ENCODE assay signal across 1 cellular context in the genomic region with DNA sequence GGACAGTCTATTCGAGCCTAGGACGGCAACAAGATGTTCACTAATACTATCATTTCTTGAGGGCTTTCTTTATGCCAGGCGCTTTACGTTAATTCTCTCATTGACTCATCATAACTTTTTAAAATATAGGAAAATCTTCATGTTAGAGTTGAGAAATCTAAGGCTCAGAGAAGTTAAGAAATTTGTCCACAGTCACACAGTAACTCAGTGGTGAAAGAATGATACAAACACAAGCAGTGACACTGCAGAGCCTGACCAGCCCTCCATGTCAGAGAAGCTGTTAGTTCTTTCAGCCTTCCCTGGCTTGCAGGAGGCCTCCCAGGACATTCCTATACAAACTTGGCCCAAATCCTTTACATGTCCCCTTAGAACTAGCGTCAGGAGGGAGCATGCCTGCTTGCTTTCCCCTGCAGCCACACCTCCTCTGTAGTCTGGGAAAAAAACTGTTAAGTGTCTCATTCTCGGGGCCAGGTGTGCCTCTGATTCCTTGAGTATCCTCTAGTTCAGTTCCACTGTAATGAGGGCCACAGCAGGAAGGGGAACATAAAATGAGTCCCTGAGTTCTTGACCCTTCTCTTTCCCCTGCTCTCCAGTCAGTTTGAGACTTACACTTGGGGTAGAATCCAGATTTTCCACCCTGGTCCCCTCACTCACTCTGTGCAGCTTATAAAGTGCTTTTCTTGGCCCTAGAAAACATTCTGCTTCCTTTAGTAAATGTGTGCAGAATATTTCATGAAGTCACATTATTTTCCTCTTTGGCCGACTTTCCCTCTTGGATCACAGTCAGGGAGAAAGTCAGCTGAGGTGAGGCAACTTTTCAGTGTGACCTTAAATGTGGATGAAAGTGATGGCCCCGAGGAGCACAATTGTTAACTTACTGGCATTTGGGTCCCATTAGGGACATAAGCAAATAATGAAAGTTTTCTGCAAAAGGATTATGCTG.
TF ChIP-seq lines count a peak whose summit lies in the region.

No MANE protein-coding gene starts in this region.

TF ChIP-seq in IMR-90, 13 proteins besides CTCF, POLR2A, EP300 and RAD21 (continued from another document):
- TF ChIP-seq CEBPB (IDR thresholded peaks at IDR 0.05; ENCODE audit: low read depth, low read length) (no peak), FOS (IDR thresholded peaks at IDR 0.05; ENCODE audit: low read depth, low read length) (no peak), NFE2L2 (IDR thresholded peaks at IDR 0.05; ENCODE audit: low read depth, low read length) (no peak), SMC3 (IDR thresholded peaks at IDR 0.05; ENCODE audit: low read depth, low read length) (no peak), MAZ (IDR thresholded peaks at IDR 0.05; ENCODE audit: borderline replicate concordance, low read depth, low read length) (no peak), MXI1 (IDR thresholded peaks at IDR 0.05; ENCODE audit: borderline replicate concordance, low read depth, low read length) (no peak)
- TF ChIP-seq, protein P1, sequence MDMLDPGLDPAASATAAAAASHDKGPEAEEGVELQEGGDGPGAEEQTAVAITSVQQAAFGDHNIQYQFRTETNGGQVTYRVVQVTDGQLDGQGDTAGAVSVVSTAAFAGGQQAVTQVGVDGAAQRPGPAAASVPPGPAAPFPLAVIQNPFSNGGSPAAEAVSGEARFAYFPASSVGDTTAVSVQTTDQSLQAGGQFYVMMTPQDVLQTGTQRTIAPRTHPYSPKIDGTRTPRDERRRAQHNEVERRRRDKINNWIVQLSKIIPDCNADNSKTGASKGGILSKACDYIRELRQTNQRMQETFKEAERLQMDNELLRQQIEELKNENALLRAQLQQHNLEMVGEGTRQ (IDR thresholded peaks at IDR 0.05; ENCODE audit: low read depth, low read length), result no peak
